In genomic region chr17:69390735-69391501, GRCh38 we compare ENCODE assay signal across 20 cellular contexts. TPM values are rescaled to one million over a fixed set of nuclear protein-coding genes. Genes with fewer than 3 reads are reported as not detected.
A peak's percentile ranks its signal among the peaks of the same experiment; 100 is the strongest.
DNase-seq lines count a peak whose midpoint lies in the region; TF ChIP-seq lines count a peak whose summit lies in the region.
"Had no signal": no experiment of that assay in that cellular context is flagged by ENCODE, and none has a peak within 500 bp of the region (broad histone marks: within the 10 kb centered on the region; RNA-seq: fewer than 3 reads in every experiment).

No MANE protein-coding gene starts in this region.

- H3K9me3 Mint-ChIP-seq in neural progenitor cell = no peaks in the 10 kb centered on the region
- no peaks in the 10 kb centered on the region for H3K9me3 Mint-ChIP-seq in activated CD4-positive, alpha-beta T cell treated with anti-CD3 and anti-CD28 coated beads, Interleukin-2, amount 10 ng/mL, durations not matched to agents 7 days and 5 days
- no peaks in the 10 kb centered on the region for H3K9me3 Mint-ChIP-seq in CD8-positive, alpha-beta memory T cell
- H3K9me3 Mint-ChIP-seq: GM23338 had no signal

- CTCF ChIA-PET in activated CD4-positive, alpha-beta T cell treated with anti-CD3 and anti-CD28 coated beads, Interleukin-2, amount 10 ng/mL, durations not matched to agents 7 days and 5 days (lab: Charles Lee) = no interaction called here
- CTCF ChIA-PET in CD8-positive, alpha-beta memory T cell (lab: Charles Lee) = no interaction called here

- H3K4me3 ChIP-seq in Loucy (ENCODE audit: low read length, poor library complexity, severe bottlenecking) = no peak overlapping the region
- H3K4me3 ChIP-seq in endocrine pancreas (ENCODE audit: control insufficient read depth, insufficient read depth, low read length) = peak overlapping the region; percentile 91
- H3K4me3 ChIP-seq in neural progenitor cell = no peak overlapping the region
- H3K4me3 ChIP-seq in effector memory CD4-positive, alpha-beta T cell (ENCODE audit: insufficient read depth, low read depth, low read length, poor library complexity, severe bottlenecking) = no peak overlapping the region
- no peak overlapping the region for H3K4me3 ChIP-seq in CD8-positive, alpha-beta memory T cell (ENCODE audit: low read length)
- H3K4me3 ChIP-seq: GM23338, K562, MG63 had no signal

- no peaks in the 10 kb centered on the region for H3K9me3 ChIP-seq in Loucy (ENCODE audit: insufficient read depth, low read depth, low read length)
- H3K9me3 ChIP-seq in endocrine pancreas (ENCODE audit: control insufficient read depth, low read length) = no peaks in the 10 kb centered on the region
- no peaks in the 10 kb centered on the region for H3K9me3 ChIP-seq in neural progenitor cell (ENCODE audit: low read depth)
- H3K9me3 ChIP-seq in effector memory CD4-positive, alpha-beta T cell (ENCODE audit: control insufficient read depth, low read length) = no peaks in the 10 kb centered on the region
- no peaks in the 10 kb centered on the region for H3K9me3 ChIP-seq in CD8-positive, alpha-beta memory T cell (ENCODE audit: low read length)
- H3K9me3 ChIP-seq: MG63 had no signal

- H3K27me3 Mint-ChIP-seq in neural progenitor cell (ENCODE audit: insufficient read depth, low read depth) = peaks cover 10% of the 10 kb centered on the region
- peaks cover 14% of the 10 kb centered on the region for H3K27me3 Mint-ChIP-seq in activated CD4-positive, alpha-beta T cell treated with anti-CD3 and anti-CD28 coated beads, Interleukin-2, amount 10 ng/mL, durations not matched to agents 7 days and 5 days
- peaks cover 5 to 33% of the 10 kb centered on the region in 2 donors for H3K27me3 Mint-ChIP-seq in CD8-positive, alpha-beta memory T cell

- H3K79me2 ChIP-seq in Loucy (ENCODE audit: insufficient read depth, low read length) (no peaks in the 10 kb centered on the region), neural progenitor cell (ENCODE audit: low read depth) (no peaks in the 10 kb centered on the region)

- TF ChIP-seq CTCF in 22Rv1 (IDR thresholded peaks at IDR 0.05) = no peak
- no peak for TF ChIP-seq CTCF in Loucy (conservative IDR thresholded peaks at IDR 0.05; ENCODE audit: low read length)
- TF ChIP-seq CTCF in neural progenitor cell (IDR thresholded peaks at IDR 0.05) = no peak

- H3K9ac ChIP-seq in Loucy (ENCODE audit: low read depth, low read length, poor library complexity, severe bottlenecking) = no peak overlapping the region
- H3K9ac ChIP-seq in endocrine pancreas (ENCODE audit: control insufficient read depth, insufficient read depth, low read length) = no peak overlapping the region
- H3K9ac ChIP-seq in neural progenitor cell = no peak overlapping the region

- H3K27ac ChIP-seq in 22Rv1 (peak overlapping the region; percentile 77), neural progenitor cell (no peak overlapping the region)
- no peak overlapping the region for H3K27ac ChIP-seq in effector memory CD4-positive, alpha-beta T cell (ENCODE audit: insufficient read depth, low read length, poor library complexity, severe bottlenecking)
- no peak overlapping the region for H3K27ac ChIP-seq in CD8-positive, alpha-beta memory T cell (ENCODE audit: low read depth, low read length)

- H3F3A ChIP-seq in Loucy (ENCODE audit: low read depth) = no peaks in the 10 kb centered on the region
- H3F3A ChIP-seq in neural progenitor cell (ENCODE audit: low read depth) = no peaks in the 10 kb centered on the region

- H3K9me2 ChIP-seq in Loucy (replicated peaks; ENCODE audit: low read depth, low read length) = no peaks in the 10 kb centered on the region

- H3K4me1 ChIP-seq in Loucy (ENCODE audit: insufficient read depth, low read length, poor library complexity, severe bottlenecking) (peaks cover 5% of the 10 kb centered on the region), endocrine pancreas (ENCODE audit: control insufficient read depth, insufficient read depth, low read length) (peaks cover 4% of the 10 kb centered on the region), neural progenitor cell (no peaks in the 10 kb centered on the region)
- H3K4me1 ChIP-seq in effector memory CD4-positive, alpha-beta T cell (ENCODE audit: control insufficient read depth, insufficient read depth, low read length, poor library complexity, severe bottlenecking) = no peaks in the 10 kb centered on the region
- H3K4me1 ChIP-seq in CD8-positive, alpha-beta memory T cell (ENCODE audit: insufficient read depth, low read length) = no peaks in the 10 kb centered on the region

- POLR2A ChIA-PET in activated CD4-positive, alpha-beta T cell treated with anti-CD3 and anti-CD28 coated beads, Interleukin-2, amount 10 ng/mL, durations not matched to agents 7 days and 5 days (lab: Charles Lee) = no interaction called here
- POLR2A ChIA-PET in CD8-positive, alpha-beta memory T cell (lab: Charles Lee) = no interaction called here

- DNase-seq in neural progenitor cell (ENCODE audit: low spot score) (no peak), KG1 (lab: John Stamatoyannopoulos, UW) (no peak)
- no peak for DNase-seq in activated CD4-positive, alpha-beta T cell treated with anti-CD3 and anti-CD28 coated beads, Interleukin-2, amount 10 ng/mL, durations not matched to agents 7 days and 5 days
- DNase-seq in effector memory CD4-positive, alpha-beta T cell = no peak
- DNase-seq in CD8-positive, alpha-beta memory T cell = no peak
- DNase-seq: C1 segment of cervical spinal cord, COR-L47, DMS79 treated with DMSO at 0.1 percent for 48 hours, MG63, NCI-H1092 treated with DMSO at 0.1 percent for 48 hours, NCI-H1694, NCI-H2107, NCI-H226, NCI-H82, SIG-M5 had no signal

- no peaks in the 10 kb centered on the region for H3K36me3 Mint-ChIP-seq in neural progenitor cell
- no peaks in the 10 kb centered on the region for H3K36me3 Mint-ChIP-seq in activated CD4-positive, alpha-beta T cell treated with anti-CD3 and anti-CD28 coated beads, Interleukin-2, amount 10 ng/mL, durations not matched to agents 7 days and 5 days (ENCODE audit: low read depth)
- no peaks in the 10 kb centered on the region for H3K36me3 Mint-ChIP-seq in CD8-positive, alpha-beta memory T cell

- H3K4me3 Mint-ChIP-seq in neural progenitor cell = no peak overlapping the region
- H3K4me3 Mint-ChIP-seq in activated CD4-positive, alpha-beta T cell treated with anti-CD3 and anti-CD28 coated beads, Interleukin-2, amount 10 ng/mL, durations not matched to agents 7 days and 5 days = no peak overlapping the region
- H3K4me3 Mint-ChIP-seq in CD8-positive, alpha-beta memory T cell = no peak overlapping the region
- H3K4me3 Mint-ChIP-seq: GM23338 had no signal

- H3K27me3 ChIP-seq in Loucy (ENCODE audit: insufficient read depth, low read length, poor library complexity, severe bottlenecking) (no peaks in the 10 kb centered on the region), endocrine pancreas (ENCODE audit: control insufficient read depth, insufficient read depth, low read length) (no peaks in the 10 kb centered on the region), neural progenitor cell (no peaks in the 10 kb centered on the region)
- H3K27me3 ChIP-seq in effector memory CD4-positive, alpha-beta T cell (replicated peaks; ENCODE audit: control insufficient read depth, insufficient read depth, low read length, poor library complexity, severe bottlenecking) = peaks cover 8% of the 10 kb centered on the region
- H3K27me3 ChIP-seq in CD8-positive, alpha-beta memory T cell (ENCODE audit: insufficient read depth, low read length, poor library complexity, severe bottlenecking) = no peaks in the 10 kb centered on the region
- H3K27me3 ChIP-seq: MG63 had no signal

- H3K4me2 ChIP-seq in Loucy (ENCODE audit: low read depth, low read length, poor library complexity, severe bottlenecking) = no peak overlapping the region
- H3K4me2 ChIP-seq in neural progenitor cell = no peak overlapping the region
- H3K4me2 ChIP-seq: GM23338 had no signal

- no peak overlapping the region for H3K27ac Mint-ChIP-seq in neural progenitor cell
- H3K27ac Mint-ChIP-seq in activated CD4-positive, alpha-beta T cell treated with anti-CD3 and anti-CD28 coated beads, Interleukin-2, amount 10 ng/mL, durations not matched to agents 7 days and 5 days = no peak overlapping the region
- H3K27ac Mint-ChIP-seq in CD8-positive, alpha-beta memory T cell = no peak overlapping the region
- H3K27ac Mint-ChIP-seq: GM23338 had no signal

- H4K20me1 ChIP-seq in Loucy (ENCODE audit: insufficient read depth, low read length, poor library complexity, severe bottlenecking) (no peaks in the 10 kb centered on the region), neural progenitor cell (ENCODE audit: low read depth) (no peaks in the 10 kb centered on the region)

- H3K36me3 ChIP-seq in Loucy (ENCODE audit: insufficient read depth, low read length) (no peaks in the 10 kb centered on the region), endocrine pancreas (ENCODE audit: control insufficient read depth, insufficient read depth, low read length) (no peaks in the 10 kb centered on the region), neural progenitor cell (no peaks in the 10 kb centered on the region)
- no peaks in the 10 kb centered on the region for H3K36me3 ChIP-seq in effector memory CD4-positive, alpha-beta T cell (ENCODE audit: control insufficient read depth, insufficient read depth, low read length)
- no peaks in the 10 kb centered on the region for H3K36me3 ChIP-seq in CD8-positive, alpha-beta memory T cell (ENCODE audit: insufficient read depth, low read length)
- H3K36me3 ChIP-seq: MG63 had no signal

- no peaks in the 10 kb centered on the region for H3K4me1 Mint-ChIP-seq in neural progenitor cell
- H3K4me1 Mint-ChIP-seq in activated CD4-positive, alpha-beta T cell treated with anti-CD3 and anti-CD28 coated beads, Interleukin-2, amount 10 ng/mL, durations not matched to agents 7 days and 5 days = no peaks in the 10 kb centered on the region
- peaks cover 0 to 5% (median 4%) of the 10 kb centered on the region in 3 donors for H3K4me1 Mint-ChIP-seq in CD8-positive, alpha-beta memory T cell
- H3K4me1 Mint-ChIP-seq: GM23338 had no signal

- H2AFZ ChIP-seq in Loucy (ENCODE audit: low read length) (0 out of 2 replicates have a peak overlapping the region, but pooled peaks have one; percentile 9), neural progenitor cell (replicated peaks) (peak overlapping the region; percentile 63)
- H2AFZ ChIP-seq: GM23338 had no signal

RNA-seq across cellular contexts. Expression of gene MAP2K6, which starts 23.6 kb away (rescaled TPM):
- total RNA-seq in neural progenitor cell (ENCODE audit: low replicate concordance) = 57.2 and 101 TPM in 2 replicates
- 10 to 100 TPM; 11.0 to 11.6 TPM for total RNA-seq in activated CD4-positive, alpha-beta T cell treated with anti-CD3 and anti-CD28 coated beads, Interleukin-2, amount 10 ng/mL, durations not matched to agents 7 days and 5 days
- total RNA-seq in CD8-positive, alpha-beta memory T cell = 1 to 10 TPM; 1.9 to 2.5 TPM
- 18.7 TPM for polyA plus RNA-seq in CD8-positive, alpha-beta memory T cell
- polyA plus RNA-seq: K562 had no signal
